In the genomic region with DNA sequence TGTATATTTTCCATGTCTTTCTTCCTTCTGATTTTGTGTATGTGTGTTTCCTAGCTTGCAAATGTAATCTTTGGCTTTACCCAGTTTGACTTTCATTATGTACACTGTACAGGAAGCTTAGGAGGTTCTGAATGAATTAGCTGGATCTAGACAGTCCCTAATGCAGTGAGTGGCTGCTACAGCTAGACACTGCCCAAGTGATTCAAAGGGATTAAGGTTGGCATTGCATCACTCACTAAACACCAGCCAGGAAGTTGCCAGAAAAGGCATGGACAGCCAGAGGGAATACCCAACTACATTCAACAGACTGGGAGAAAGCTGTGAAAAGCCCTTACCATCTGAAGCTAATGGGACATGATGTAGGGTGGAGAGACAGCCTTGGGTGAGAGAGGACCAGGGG, we compare ENCODE assay signal across 1 cellular context.
TF ChIP-seq lines count a peak whose summit lies in the region.

No MANE protein-coding gene starts in this region.

TF ChIP-seq in H1, 55 proteins besides CTCF, POLR2A, EP300 and RAD21:
- TF ChIP-seq, protein P1, sequence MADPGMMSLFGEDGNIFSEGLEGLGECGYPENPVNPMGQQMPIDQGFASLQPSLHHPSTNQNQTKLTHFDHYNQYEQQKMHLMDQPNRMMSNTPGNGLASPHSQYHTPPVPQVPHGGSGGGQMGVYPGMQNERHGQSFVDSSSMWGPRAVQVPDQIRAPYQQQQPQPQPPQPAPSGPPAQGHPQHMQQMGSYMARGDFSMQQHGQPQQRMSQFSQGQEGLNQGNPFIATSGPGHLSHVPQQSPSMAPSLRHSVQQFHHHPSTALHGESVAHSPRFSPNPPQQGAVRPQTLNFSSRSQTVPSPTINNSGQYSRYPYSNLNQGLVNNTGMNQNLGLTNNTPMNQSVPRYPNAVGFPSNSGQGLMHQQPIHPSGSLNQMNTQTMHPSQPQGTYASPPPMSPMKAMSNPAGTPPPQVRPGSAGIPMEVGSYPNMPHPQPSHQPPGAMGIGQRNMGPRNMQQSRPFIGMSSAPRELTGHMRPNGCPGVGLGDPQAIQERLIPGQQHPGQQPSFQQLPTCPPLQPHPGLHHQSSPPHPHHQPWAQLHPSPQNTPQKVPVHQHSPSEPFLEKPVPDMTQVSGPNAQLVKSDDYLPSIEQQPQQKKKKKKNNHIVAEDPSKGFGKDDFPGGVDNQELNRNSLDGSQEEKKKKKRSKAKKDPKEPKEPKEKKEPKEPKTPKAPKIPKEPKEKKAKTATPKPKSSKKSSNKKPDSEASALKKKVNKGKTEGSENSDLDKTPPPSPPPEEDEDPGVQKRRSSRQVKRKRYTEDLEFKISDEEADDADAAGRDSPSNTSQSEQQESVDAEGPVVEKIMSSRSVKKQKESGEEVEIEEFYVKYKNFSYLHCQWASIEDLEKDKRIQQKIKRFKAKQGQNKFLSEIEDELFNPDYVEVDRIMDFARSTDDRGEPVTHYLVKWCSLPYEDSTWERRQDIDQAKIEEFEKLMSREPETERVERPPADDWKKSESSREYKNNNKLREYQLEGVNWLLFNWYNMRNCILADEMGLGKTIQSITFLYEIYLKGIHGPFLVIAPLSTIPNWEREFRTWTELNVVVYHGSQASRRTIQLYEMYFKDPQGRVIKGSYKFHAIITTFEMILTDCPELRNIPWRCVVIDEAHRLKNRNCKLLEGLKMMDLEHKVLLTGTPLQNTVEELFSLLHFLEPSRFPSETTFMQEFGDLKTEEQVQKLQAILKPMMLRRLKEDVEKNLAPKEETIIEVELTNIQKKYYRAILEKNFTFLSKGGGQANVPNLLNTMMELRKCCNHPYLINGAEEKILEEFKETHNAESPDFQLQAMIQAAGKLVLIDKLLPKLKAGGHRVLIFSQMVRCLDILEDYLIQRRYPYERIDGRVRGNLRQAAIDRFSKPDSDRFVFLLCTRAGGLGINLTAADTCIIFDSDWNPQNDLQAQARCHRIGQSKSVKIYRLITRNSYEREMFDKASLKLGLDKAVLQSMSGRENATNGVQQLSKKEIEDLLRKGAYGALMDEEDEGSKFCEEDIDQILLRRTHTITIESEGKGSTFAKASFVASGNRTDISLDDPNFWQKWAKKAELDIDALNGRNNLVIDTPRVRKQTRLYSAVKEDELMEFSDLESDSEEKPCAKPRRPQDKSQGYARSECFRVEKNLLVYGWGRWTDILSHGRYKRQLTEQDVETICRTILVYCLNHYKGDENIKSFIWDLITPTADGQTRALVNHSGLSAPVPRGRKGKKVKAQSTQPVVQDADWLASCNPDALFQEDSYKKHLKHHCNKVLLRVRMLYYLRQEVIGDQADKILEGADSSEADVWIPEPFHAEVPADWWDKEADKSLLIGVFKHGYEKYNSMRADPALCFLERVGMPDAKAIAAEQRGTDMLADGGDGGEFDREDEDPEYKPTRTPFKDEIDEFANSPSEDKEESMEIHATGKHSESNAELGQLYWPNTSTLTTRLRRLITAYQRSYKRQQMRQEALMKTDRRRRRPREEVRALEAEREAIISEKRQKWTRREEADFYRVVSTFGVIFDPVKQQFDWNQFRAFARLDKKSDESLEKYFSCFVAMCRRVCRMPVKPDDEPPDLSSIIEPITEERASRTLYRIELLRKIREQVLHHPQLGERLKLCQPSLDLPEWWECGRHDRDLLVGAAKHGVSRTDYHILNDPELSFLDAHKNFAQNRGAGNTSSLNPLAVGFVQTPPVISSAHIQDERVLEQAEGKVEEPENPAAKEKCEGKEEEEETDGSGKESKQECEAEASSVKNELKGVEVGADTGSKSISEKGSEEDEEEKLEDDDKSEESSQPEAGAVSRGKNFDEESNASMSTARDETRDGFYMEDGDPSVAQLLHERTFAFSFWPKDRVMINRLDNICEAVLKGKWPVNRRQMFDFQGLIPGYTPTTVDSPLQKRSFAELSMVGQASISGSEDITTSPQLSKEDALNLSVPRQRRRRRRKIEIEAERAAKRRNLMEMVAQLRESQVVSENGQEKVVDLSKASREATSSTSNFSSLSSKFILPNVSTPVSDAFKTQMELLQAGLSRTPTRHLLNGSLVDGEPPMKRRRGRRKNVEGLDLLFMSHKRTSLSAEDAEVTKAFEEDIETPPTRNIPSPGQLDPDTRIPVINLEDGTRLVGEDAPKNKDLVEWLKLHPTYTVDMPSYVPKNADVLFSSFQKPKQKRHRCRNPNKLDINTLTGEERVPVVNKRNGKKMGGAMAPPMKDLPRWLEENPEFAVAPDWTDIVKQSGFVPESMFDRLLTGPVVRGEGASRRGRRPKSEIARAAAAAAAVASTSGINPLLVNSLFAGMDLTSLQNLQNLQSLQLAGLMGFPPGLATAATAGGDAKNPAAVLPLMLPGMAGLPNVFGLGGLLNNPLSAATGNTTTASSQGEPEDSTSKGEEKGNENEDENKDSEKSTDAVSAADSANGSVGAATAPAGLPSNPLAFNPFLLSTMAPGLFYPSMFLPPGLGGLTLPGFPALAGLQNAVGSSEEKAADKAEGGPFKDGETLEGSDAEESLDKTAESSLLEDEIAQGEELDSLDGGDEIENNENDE (IDR thresholded peaks at IDR 0.05; ENCODE audit: insufficient replicate concordance, low read length), result no peak
- TF ChIP-seq BRCA1 (IDR thresholded peaks at IDR 0.05; ENCODE audit: low read depth, low read length) (no peak), SUZ12 (IDR thresholded peaks at IDR 0.05; ENCODE audit: low read length) (no peak), TCF12 (IDR thresholded peaks at IDR 0.05; ENCODE audit: low read depth, low read length) (no peak), SP2 (IDR thresholded peaks at IDR 0.05; ENCODE audit: low read length) (no peak), FOSL1 (IDR thresholded peaks at IDR 0.05; ENCODE audit: insufficient read depth, low read depth, low read length) (no peak), SIN3A (conservative IDR thresholded peaks at IDR 0.05 in 1 of 2, IDR thresholded peaks at IDR 0.05 in 1 of 2; ENCODE audit: low read depth in 1 of 2, low read length in 2 of 2) (no peak), SAP30 (IDR thresholded peaks at IDR 0.05; ENCODE audit: insufficient read depth, insufficient replicate concordance, low read length) (no peak), ASH2L (IDR thresholded peaks at IDR 0.05; ENCODE audit: low read length) (no peak), POU5F1 (IDR thresholded peaks at IDR 0.05; ENCODE audit: low read depth, low read length) (no peak), ZNF274 (IDR thresholded peaks at IDR 0.05; ENCODE audit: borderline replicate concordance, extremely low read depth, low read length) (no peak), SIX5 (IDR thresholded peaks at IDR 0.05; ENCODE audit: low read depth, low read length) (no peak), RNF2 (IDR thresholded peaks at IDR 0.05; ENCODE audit: borderline replicate concordance, low read depth, low read length, missing control alignments, poor library complexity, severe bottlenecking) (no peak), TAF1 (IDR thresholded peaks at IDR 0.05; ENCODE audit: low read depth, low read length) (no peak), RXRA (IDR thresholded peaks at IDR 0.05; ENCODE audit: insufficient read depth, low read depth, low read length) (no peak), EGR1 (IDR thresholded peaks at IDR 0.05; ENCODE audit: borderline replicate concordance, low read depth, low read length) (no peak), GABPA (IDR thresholded peaks at IDR 0.05; ENCODE audit: borderline replicate concordance, insufficient read depth, low read length) (no peak)
